In the genomic region with DNA sequence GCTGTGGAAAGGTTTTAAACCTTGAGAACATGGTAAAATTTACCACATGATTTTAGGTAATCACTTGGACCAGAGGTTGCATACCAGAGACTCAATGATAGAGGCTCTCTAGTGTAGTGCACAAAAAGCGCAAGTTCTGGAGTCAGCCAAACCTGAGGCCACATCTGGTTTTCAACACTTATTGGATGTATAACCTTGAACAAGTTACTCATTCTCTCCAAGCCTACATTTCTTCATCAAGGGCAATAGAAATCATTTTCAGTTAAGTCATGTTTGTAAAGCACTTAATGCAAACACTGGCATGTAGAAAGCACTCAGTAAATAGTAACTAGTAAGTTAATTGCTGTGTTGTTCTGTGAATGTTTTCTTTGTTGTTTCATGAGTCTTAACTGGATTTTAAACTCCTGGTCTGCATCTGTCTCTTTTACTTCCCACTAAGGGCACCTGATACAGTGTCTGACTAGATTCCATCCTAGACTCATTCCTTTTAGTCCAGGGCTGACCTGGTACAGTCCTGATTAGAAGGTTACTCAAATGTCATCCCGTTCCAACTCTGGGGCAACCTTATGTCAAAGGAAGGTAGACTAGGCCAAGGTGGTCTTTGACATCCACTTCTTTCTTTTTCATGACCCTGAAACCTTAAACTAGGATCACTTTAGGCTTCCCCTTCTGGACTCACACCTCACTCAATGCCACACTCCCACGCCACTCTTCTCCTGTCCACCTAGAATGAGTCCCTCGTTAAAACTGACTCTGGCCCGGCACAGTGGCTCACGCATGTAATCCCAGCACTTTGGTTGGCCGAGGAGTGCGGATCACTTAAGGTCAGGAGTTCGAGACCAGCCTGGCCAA, we compare ENCODE assay signal across 1 cellular context.
TF ChIP-seq lines count a peak whose summit lies in the region.

No MANE protein-coding gene starts in this region.

TF ChIP-seq in HepG2, 621 proteins besides CTCF, POLR2A, EP300 and RAD21 (continued from another document and continues in another):
- TF ChIP-seq, protein P1, sequence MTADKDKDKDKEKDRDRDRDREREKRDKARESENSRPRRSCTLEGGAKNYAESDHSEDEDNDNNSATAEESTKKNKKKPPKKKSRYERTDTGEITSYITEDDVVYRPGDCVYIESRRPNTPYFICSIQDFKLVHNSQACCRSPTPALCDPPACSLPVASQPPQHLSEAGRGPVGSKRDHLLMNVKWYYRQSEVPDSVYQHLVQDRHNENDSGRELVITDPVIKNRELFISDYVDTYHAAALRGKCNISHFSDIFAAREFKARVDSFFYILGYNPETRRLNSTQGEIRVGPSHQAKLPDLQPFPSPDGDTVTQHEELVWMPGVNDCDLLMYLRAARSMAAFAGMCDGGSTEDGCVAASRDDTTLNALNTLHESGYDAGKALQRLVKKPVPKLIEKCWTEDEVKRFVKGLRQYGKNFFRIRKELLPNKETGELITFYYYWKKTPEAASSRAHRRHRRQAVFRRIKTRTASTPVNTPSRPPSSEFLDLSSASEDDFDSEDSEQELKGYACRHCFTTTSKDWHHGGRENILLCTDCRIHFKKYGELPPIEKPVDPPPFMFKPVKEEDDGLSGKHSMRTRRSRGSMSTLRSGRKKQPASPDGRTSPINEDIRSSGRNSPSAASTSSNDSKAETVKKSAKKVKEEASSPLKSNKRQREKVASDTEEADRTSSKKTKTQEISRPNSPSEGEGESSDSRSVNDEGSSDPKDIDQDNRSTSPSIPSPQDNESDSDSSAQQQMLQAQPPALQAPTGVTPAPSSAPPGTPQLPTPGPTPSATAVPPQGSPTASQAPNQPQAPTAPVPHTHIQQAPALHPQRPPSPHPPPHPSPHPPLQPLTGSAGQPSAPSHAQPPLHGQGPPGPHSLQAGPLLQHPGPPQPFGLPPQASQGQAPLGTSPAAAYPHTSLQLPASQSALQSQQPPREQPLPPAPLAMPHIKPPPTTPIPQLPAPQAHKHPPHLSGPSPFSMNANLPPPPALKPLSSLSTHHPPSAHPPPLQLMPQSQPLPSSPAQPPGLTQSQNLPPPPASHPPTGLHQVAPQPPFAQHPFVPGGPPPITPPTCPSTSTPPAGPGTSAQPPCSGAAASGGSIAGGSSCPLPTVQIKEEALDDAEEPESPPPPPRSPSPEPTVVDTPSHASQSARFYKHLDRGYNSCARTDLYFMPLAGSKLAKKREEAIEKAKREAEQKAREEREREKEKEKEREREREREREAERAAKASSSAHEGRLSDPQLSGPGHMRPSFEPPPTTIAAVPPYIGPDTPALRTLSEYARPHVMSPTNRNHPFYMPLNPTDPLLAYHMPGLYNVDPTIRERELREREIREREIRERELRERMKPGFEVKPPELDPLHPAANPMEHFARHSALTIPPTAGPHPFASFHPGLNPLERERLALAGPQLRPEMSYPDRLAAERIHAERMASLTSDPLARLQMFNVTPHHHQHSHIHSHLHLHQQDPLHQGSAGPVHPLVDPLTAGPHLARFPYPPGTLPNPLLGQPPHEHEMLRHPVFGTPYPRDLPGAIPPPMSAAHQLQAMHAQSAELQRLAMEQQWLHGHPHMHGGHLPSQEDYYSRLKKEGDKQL (CRISPR knock-in tag; IDR thresholded peaks at IDR 0.05; ENCODE audit: low read depth): peak; percentile 91
- TF ChIP-seq CREM (IDR thresholded peaks at IDR 0.05) (peak; percentile 73), CREM (CRISPR knock-in tag; IDR thresholded peaks at IDR 0.05) (no peak), MEIS1 (CRISPR knock-in tag; IDR thresholded peaks at IDR 0.05; ENCODE audit: borderline replicate concordance) (no peak), HNF4G (IDR thresholded peaks at IDR 0.05; ENCODE audit: borderline replicate concordance, low read depth, low read length) (peak; percentile 26; the same call in 1 of the 2 replicates), HNF4G (CRISPR knock-in tag; IDR thresholded peaks at IDR 0.05; ENCODE audit: borderline replicate concordance, low read depth) (no peak), ESRRA (CRISPR knock-in tag; IDR thresholded peaks at IDR 0.05; ENCODE audit: low read depth) (peak; percentile 52; the same call in 1 of the 2 replicates), RFXAP (CRISPR knock-in tag; IDR thresholded peaks at IDR 0.05; ENCODE audit: borderline replicate concordance) (no peak; the same call in 1 of the 2 replicates), SYNCRIP (IDR thresholded peaks at IDR 0.05; ENCODE audit: insufficient read depth, low read depth, low read length) (no peak), HDAC6 (IDR thresholded peaks at IDR 0.05; ENCODE audit: low read depth, low read length) (no peak), ZBTB7A (CRISPR knock-in tag; IDR thresholded peaks at IDR 0.05) (no peak), ZNF205 (CRISPR knock-in tag; IDR thresholded peaks at IDR 0.05) (peak; percentile 98), CHD2 (IDR thresholded peaks at IDR 0.05; ENCODE audit: low read depth, low read length) (no peak), ZNF451 (CRISPR knock-in tag; IDR thresholded peaks at IDR 0.05) (no peak), NFKBIZ (CRISPR knock-in tag; IDR thresholded peaks at IDR 0.05) (peak; percentile 58; the same call in 1 of the 2 replicates), ZNF614 (CRISPR knock-in tag; IDR thresholded peaks at IDR 0.05; ENCODE audit: borderline replicate concordance) (peak; percentile 46; the same call in 1 of the 2 replicates), FOSL2 (CRISPR knock-in tag; IDR thresholded peaks at IDR 0.05) (peak; percentile 73), ISL2 (CRISPR knock-in tag; IDR thresholded peaks at IDR 0.05) (peak; percentile 96), FOXA1 (IDR thresholded peaks at IDR 0.05) (peak; percentile 94), FOXA1 (CRISPR knock-in tag; IDR thresholded peaks at IDR 0.05) (peak; percentile 93), NCOR1 (IDR thresholded peaks at IDR 0.05; ENCODE audit: borderline replicate concordance, low read length) (peak; percentile 64), HOXA3 (CRISPR knock-in tag; IDR thresholded peaks at IDR 0.05) (no peak), ZNF788 (CRISPR knock-in tag; IDR thresholded peaks at IDR 0.05; ENCODE audit: borderline replicate concordance) (no peak), ZNF777 (CRISPR knock-in tag; IDR thresholded peaks at IDR 0.05) (no peak), ZFX (CRISPR knock-in tag; IDR thresholded peaks at IDR 0.05; ENCODE audit: low read depth) (no peak), KLF15 (CRISPR knock-in tag; IDR thresholded peaks at IDR 0.05; ENCODE audit: borderline replicate concordance) (no peak), TCF7 (IDR thresholded peaks at IDR 0.05; ENCODE audit: low read depth) (peak; percentile 69), ZNF569 (CRISPR knock-in tag; IDR thresholded peaks at IDR 0.05; ENCODE audit: borderline replicate concordance) (no peak), ZNF552 (CRISPR knock-in tag; IDR thresholded peaks at IDR 0.05; ENCODE audit: borderline replicate concordance) (no peak), GTF2F1 (IDR thresholded peaks at IDR 0.05; ENCODE audit: low read length) (no peak), MXD4 (CRISPR knock-in tag; IDR thresholded peaks at IDR 0.05) (peak; percentile 60; the same call in 1 of the 2 replicates), GATA4 (IDR thresholded peaks at IDR 0.05; ENCODE audit: borderline replicate concordance, low read depth) (0 out of 2 replicates have a peak, but pooled peaks have one; percentile 14), ZNF337 (CRISPR knock-in tag; IDR thresholded peaks at IDR 0.05; ENCODE audit: borderline replicate concordance, low read depth) (0 out of 2 replicates have a peak, but pooled peaks have one; percentile 61), SOX5 (CRISPR knock-in tag; IDR thresholded peaks at IDR 0.05; ENCODE audit: borderline replicate concordance) (peak; percentile 96), ZNF296 (CRISPR knock-in tag; conservative IDR thresholded peaks at IDR 0.05) (no peak), ARNT (IDR thresholded peaks at IDR 0.05) (no peak), ISX (CRISPR knock-in tag; conservative IDR thresholded peaks at IDR 0.05) (no peak)
- TF ChIP-seq, protein P2, sequence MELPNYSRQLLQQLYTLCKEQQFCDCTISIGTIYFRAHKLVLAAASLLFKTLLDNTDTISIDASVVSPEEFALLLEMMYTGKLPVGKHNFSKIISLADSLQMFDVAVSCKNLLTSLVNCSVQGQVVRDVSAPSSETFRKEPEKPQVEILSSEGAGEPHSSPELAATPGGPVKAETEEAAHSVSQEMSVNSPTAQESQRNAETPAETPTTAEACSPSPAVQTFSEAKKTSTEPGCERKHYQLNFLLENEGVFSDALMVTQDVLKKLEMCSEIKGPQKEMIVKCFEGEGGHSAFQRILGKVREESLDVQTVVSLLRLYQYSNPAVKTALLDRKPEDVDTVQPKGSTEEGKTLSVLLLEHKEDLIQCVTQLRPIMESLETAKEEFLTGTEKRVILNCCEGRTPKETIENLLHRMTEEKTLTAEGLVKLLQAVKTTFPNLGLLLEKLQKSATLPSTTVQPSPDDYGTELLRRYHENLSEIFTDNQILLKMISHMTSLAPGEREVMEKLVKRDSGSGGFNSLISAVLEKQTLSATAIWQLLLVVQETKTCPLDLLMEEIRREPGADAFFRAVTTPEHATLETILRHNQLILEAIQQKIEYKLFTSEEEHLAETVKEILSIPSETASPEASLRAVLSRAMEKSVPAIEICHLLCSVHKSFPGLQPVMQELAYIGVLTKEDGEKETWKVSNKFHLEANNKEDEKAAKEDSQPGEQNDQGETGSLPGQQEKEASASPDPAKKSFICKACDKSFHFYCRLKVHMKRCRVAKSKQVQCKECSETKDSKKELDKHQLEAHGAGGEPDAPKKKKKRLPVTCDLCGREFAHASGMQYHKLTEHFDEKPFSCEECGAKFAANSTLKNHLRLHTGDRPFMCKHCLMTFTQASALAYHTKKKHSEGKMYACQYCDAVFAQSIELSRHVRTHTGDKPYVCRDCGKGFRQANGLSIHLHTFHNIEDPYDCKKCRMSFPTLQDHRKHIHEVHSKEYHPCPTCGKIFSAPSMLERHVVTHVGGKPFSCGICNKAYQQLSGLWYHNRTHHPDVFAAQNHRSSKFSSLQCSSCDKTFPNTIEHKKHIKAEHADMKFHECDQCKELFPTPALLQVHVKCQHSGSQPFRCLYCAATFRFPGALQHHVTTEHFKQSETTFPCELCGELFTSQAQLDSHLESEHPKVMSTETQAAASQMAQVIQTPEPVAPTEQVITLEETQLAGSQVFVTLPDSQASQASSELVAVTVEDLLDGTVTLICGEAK (IDR thresholded peaks at IDR 0.05): no peak
- TF ChIP-seq, protein P2 (CRISPR knock-in tag; IDR thresholded peaks at IDR 0.05): no peak
- TF ChIP-seq, protein P3, sequence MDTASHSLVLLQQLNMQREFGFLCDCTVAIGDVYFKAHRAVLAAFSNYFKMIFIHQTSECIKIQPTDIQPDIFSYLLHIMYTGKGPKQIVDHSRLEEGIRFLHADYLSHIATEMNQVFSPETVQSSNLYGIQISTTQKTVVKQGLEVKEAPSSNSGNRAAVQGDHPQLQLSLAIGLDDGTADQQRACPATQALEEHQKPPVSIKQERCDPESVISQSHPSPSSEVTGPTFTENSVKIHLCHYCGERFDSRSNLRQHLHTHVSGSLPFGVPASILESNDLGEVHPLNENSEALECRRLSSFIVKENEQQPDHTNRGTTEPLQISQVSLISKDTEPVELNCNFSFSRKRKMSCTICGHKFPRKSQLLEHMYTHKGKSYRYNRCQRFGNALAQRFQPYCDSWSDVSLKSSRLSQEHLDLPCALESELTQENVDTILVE (CRISPR knock-in tag; IDR thresholded peaks at IDR 0.05): peak; percentile 46
- TF ChIP-seq, protein P4, sequence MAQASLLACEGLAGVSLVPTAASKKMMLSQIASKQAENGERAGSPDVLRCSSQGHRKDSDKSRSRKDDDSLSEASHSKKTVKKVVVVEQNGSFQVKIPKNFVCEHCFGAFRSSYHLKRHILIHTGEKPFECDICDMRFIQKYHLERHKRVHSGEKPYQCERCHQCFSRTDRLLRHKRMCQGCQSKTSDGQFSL (CRISPR knock-in tag; IDR thresholded peaks at IDR 0.05): no peak
- TF ChIP-seq, protein P5, sequence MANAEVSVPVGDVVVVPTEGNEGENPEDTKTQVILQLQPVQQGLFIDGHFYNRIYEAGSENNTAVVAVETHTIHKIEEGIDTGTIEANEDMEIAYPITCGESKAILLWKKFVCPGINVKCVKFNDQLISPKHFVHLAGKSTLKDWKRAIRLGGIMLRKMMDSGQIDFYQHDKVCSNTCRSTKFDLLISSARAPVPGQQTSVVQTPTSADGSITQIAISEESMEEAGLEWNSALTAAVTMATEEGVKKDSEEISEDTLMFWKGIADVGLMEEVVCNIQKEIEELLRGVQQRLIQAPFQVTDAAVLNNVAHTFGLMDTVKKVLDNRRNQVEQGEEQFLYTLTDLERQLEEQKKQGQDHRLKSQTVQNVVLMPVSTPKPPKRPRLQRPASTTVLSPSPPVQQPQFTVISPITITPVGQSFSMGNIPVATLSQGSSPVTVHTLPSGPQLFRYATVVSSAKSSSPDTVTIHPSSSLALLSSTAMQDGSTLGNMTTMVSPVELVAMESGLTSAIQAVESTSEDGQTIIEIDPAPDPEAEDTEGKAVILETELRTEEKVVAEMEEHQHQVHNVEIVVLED (CRISPR knock-in tag; IDR thresholded peaks at IDR 0.05; ENCODE audit: borderline replicate concordance): peak; percentile 27; the same call in 1 of the 2 replicates
- TF ChIP-seq, protein P6, sequence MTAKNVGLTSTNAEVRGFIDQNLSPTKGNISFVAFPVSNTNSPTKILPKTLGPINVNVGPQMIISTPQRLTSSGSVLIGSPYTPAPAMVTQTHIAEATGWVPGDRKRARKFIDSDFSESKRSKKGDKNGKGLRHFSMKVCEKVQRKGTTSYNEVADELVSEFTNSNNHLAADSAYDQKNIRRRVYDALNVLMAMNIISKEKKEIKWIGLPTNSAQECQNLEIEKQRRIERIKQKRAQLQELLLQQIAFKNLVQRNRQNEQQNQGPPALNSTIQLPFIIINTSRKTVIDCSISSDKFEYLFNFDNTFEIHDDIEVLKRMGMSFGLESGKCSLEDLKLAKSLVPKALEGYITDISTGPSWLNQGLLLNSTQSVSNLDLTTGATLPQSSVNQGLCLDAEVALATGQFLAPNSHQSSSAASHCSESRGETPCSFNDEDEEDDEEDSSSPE (CRISPR knock-in tag; IDR thresholded peaks at IDR 0.05): 0 out of 2 replicates have a peak, but pooled peaks have one; percentile 17
